Comparison of ENCODE assay signal across 8 cellular contexts in the genomic region with DNA sequence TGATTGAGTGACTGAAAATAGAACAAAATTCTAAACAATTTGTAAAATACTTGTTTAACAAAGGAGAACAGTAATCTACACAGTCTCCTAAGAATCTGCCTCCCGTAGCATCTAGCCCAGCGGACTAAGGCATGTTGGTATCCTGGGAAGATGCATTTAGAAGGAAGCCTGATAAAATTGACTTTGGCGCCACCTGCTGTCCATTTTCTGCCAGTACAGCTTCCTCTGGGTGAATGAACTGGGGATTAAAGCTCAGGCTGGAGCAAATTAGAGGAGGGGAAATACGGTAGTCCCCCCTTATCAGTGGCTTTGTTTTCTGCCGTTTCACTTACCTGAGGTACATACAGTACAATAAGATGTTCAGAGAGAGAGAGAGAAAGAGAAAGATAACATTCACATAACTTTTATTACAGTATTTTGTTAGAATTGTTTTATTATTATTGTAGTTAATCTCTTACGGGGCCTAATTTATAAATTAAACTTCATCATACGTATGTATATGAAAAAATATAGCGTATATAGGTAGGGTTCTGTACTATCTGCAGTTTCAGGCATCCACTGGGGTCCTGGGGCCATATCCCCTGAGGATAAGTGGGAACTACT.
DNase-seq lines count a peak whose midpoint lies in the region; ATAC-seq and TF ChIP-seq lines count a peak whose summit lies in the region.

No MANE protein-coding gene starts in this region.

- WGBS in lung, 2 donors, result 22 to 28% methylated on average over 8 of the region's 8 CpGs

- H3K4me1 ChIP-seq in lung (ENCODE audit: control insufficient read depth in 2 of 2, insufficient read depth in 2 of 2, low read length in 2 of 2), result no peaks in the 10 kb centered on the region

- H3K27me3 ChIP-seq in lung (ENCODE audit: control insufficient read depth, insufficient read depth), result no peaks in the 10 kb centered on the region

- no peaks in the 10 kb centered on the region for H3K36me3 ChIP-seq in lung (ENCODE audit: control insufficient read depth in 2 of 2, insufficient read depth in 2 of 2, low read length in 2 of 2)

- ATAC-seq in HG02623 (IDR thresholded peaks at IDR 0.05; ENCODE audit: unreplicated experiment) (peak; percentile 40), lung (ENCODE audit: insufficient read depth, low FRiP score) (no peak), HG03039 (IDR thresholded peaks at IDR 0.05; ENCODE audit: unreplicated experiment) (no peak)

- DNase-seq in GDM1 (lab: John Stamatoyannopoulos, UW), result peak; percentile 15
- DNase-seq in NCI-H526 (lab: John Stamatoyannopoulos, UW), result peak; percentile 64 to 65
- peak; percentile 56 to 70 for DNase-seq in activated CD4-positive, alpha-beta T cell treated with anti-CD3 and anti-CD28 coated beads, Interleukin-2, amount 50 U/mL, for 4 hours
- peak; percentile 58 for DNase-seq in effector CD4-positive, alpha-beta T cell
- DNase-seq in lung (ENCODE audit: low spot score), result peak; percentile 75
- peak; percentile 42 for DNase-seq in stimulated activated CD8-positive, alpha-beta memory T cell treated with anti-CD3 and anti-CD28 coated beads, Interleukin-15, amount 100 ng/mL, for 24 hours (ENCODE audit: low read depth)

- H3K9me3 ChIP-seq in lung (ENCODE audit: control insufficient read depth in 2 of 2, insufficient read depth in 1 of 2, low read length in 1 of 2), result no peaks in the 10 kb centered on the region

- H3K4me3 ChIP-seq in lung, result no peak overlapping the region

- no peak overlapping the region for H3K27ac ChIP-seq in lung (ENCODE audit: low read depth in 1 of 2, low read length in 1 of 2)

- TF ChIP-seq CTCF in lung (IDR thresholded peaks at IDR 0.05; ENCODE audit: control extremely low read depth, extremely low read depth), result peak; percentile 90

Comparison
In these comparisons a context has a peak if more than half of its experiments do, and no peak if none do; other contexts are left out.
1. DNase-seq: peak in every context shown above with its lines; median percentile 75 in lung; 64 in NCI-H526; 63 in activated CD4-positive, alpha-beta T cell treated with anti-CD3 and anti-CD28 coated beads, Interleukin-2, amount 50 U/mL, for 4 hours; 58 in effector CD4-positive, alpha-beta T cell; 42 in stimulated activated CD8-positive, alpha-beta memory T cell treated with anti-CD3 and anti-CD28 coated beads, Interleukin-15, amount 100 ng/mL, for 24 hours; 15 in GDM1.